ENCODE assay signal across 1 cellular context in the genomic region with DNA sequence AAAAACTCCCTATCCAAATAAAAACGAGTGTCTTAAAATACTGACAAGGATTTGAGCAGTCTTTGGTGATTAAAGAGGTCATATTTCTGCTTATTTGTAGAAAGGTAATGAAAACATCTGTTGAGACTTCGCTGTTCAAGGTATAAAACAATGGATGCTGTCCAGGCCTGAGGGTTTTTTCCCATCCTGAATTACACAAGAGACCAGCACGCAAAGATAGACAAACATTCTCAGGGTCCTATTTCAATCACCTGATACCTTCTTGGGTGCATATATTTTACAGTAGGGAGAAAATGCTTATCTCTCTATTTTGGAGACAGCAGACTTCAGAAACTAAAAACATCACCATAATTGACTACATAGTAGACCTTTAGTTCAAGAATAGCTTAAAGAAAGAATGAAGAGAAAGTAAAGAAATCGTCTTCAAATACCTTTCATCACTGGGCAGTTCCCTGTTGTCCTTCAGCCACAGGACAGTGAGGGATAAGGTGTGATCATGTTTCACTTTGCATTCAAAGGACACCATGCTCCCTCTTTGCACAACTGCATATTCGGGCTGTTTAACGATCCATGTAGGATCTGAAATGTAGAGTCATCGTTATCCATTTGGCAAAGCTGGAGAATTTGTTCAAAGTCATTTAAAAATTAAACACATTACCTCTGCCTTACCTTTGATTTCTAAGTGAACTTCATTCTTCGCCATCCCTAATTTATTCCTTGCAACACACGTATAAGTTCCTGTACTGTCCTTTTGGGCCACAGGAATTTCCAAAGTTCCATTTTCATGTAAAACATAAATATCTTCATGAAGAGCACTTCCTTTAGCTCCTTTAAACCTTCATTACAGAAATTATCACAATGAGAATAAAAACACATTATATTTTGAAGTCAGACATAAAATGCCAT.
TF ChIP-seq lines count a peak whose summit lies in the region.

No MANE protein-coding gene starts in this region.

TF ChIP-seq in WTC11, 78 proteins besides CTCF, POLR2A, EP300 and RAD21 (continued from another document):
- TF ChIP-seq, protein P1, sequence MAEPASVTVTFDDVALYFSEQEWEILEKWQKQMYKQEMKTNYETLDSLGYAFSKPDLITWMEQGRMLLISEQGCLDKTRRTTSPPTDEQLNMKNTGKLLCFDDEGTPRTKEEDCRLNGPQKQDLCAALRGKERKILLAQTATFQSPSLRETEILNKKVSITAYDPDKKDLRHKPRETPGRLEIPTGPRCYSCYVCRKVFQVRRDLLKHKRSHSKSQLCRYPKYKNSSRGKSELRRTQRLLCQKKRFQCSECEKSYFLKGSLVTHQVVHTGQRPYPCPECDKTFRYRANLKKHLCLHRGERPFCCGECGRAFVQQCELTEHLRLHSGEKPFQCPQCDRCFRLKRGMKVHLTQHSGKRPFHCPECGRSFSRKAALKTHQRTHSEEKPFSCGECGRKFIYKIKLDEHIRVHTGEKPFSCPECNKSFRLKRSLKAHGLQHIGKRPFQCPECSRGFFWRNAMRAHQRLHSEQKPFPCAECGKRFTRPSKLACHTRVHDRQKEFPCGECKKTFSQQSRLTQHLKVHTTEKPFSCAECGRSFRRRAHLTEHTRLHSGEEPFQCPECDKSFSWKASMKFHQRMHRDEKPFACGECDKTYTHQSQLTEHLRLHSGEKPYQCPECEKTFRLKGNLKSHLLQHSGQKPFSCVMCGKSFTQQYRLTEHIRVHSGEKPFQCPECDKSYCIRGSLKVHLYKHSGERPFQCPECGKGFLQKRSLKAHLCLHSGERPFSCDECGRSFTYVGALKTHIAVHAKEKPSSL (CRISPR knock-in tag; conservative IDR thresholded peaks at IDR 0.05), result no peak
- TF ChIP-seq ZNF263 (CRISPR knock-in tag; IDR thresholded peaks at IDR 0.05; ENCODE audit: low read depth) (no peak), ZNF138 (CRISPR knock-in tag; conservative IDR thresholded peaks at IDR 0.05) (no peak), OVOL2 (CRISPR knock-in tag; IDR thresholded peaks at IDR 0.05; ENCODE audit: borderline replicate concordance) (no peak), ELF4 (CRISPR knock-in tag; IDR thresholded peaks at IDR 0.05; ENCODE audit: low read depth) (no peak), ZNF423 (CRISPR knock-in tag; IDR thresholded peaks at IDR 0.05) (no peak), FOXP1 (CRISPR knock-in tag; IDR thresholded peaks at IDR 0.05; ENCODE audit: borderline replicate concordance) (no peak)
- TF ChIP-seq, protein P2, sequence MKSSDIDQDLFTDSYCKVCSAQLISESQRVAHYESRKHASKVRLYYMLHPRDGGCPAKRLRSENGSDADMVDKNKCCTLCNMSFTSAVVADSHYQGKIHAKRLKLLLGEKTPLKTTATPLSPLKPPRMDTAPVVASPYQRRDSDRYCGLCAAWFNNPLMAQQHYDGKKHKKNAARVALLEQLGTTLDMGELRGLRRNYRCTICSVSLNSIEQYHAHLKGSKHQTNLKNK (CRISPR knock-in tag; IDR thresholded peaks at IDR 0.05), result no peak
- TF ChIP-seq, protein P3, sequence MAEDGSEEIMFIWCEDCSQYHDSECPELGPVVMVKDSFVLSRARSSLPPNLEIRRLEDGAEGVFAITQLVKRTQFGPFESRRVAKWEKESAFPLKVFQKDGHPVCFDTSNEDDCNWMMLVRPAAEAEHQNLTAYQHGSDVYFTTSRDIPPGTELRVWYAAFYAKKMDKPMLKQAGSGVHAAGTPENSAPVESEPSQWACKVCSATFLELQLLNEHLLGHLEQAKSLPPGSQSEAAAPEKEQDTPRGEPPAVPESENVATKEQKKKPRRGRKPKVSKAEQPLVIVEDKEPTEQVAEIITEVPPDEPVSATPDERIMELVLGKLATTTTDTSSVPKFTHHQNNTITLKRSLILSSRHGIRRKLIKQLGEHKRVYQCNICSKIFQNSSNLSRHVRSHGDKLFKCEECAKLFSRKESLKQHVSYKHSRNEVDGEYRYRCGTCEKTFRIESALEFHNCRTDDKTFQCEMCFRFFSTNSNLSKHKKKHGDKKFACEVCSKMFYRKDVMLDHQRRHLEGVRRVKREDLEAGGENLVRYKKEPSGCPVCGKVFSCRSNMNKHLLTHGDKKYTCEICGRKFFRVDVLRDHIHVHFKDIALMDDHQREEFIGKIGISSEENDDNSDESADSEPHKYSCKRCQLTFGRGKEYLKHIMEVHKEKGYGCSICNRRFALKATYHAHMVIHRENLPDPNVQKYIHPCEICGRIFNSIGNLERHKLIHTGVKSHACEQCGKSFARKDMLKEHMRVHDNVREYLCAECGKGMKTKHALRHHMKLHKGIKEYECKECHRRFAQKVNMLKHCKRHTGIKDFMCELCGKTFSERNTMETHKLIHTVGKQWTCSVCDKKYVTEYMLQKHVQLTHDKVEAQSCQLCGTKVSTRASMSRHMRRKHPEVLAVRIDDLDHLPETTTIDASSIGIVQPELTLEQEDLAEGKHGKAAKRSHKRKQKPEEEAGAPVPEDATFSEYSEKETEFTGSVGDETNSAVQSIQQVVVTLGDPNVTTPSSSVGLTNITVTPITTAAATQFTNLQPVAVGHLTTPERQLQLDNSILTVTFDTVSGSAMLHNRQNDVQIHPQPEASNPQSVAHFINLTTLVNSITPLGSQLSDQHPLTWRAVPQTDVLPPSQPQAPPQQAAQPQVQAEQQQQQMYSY (CRISPR knock-in tag; IDR thresholded peaks at IDR 0.05), result no peak
